ENCODE assay signal across 9 cellular contexts in genomic region chr11:111531687-111532364, GRCh38. TPM values are rescaled to one million over a fixed set of nuclear protein-coding genes. Genes with fewer than 3 reads are reported as not detected.
DNase-seq lines count a peak whose midpoint lies in the region; ATAC-seq and TF ChIP-seq lines count a peak whose summit lies in the region.
"Had no signal": no experiment of that assay in that cellular context is flagged by ENCODE, and none has a peak within 500 bp of the region (broad histone marks: within the 10 kb centered on the region; RNA-seq: fewer than 3 reads in every experiment).

No MANE protein-coding gene starts in this region.

- no peaks in the 10 kb centered on the region for H3K9me3 ChIP-seq in thyroid gland
- no peaks in the 10 kb centered on the region for H3K9me3 ChIP-seq in BE2C
- H3K9me3 ChIP-seq: neutrophil had no signal

- no peak for TF ChIP-seq POLR2A in thyroid gland (IDR thresholded peaks at IDR 0.05)

- no peaks in the 10 kb centered on the region for H3K4me1 ChIP-seq in thyroid gland
- H3K4me1 ChIP-seq in BE2C = no peaks in the 10 kb centered on the region

- peak; percentile 67 for ATAC-seq in GM18861 (IDR thresholded peaks at IDR 0.05; ENCODE audit: unreplicated experiment)
- peak; percentile 76 for ATAC-seq in HG03378 (IDR thresholded peaks at IDR 0.05; ENCODE audit: unreplicated experiment)

- H3K4me3 ChIP-seq in thyroid gland (replicated peaks in 1 of 3) (no peak overlapping the region), BE2C (ENCODE audit: low read depth, low read length) (no peak overlapping the region)

- intact Hi-C loops in thyroid gland (cut with DNase I) = no loop called here

- 80% methylated on average over 9 of the region's 9 CpGs for WGBS in thyroid gland, 2 donors

- DNase-seq in T1000 (lab: John Stamatoyannopoulos, UW) = peak; percentile 19
- peak; percentile 18 for DNase-seq in effector CD4-positive, alpha-beta T cell
- peak; percentile 44 to 67 (median 62) for DNase-seq in stimulated activated CD4-positive, alpha-beta T cell treated with anti-CD3 and anti-CD28 coated beads, TNF-alpha, amount 100 ng/mL, for 48 hours (ENCODE audit: low read depth in 3 of 3)
- no peak for DNase-seq in thyroid gland
- DNase-seq in NCI-H2081 (lab: John Stamatoyannopoulos, UW) = no peak
- no peak for DNase-seq in BE2C

- no peaks in the 10 kb centered on the region for H3K27me3 ChIP-seq in thyroid gland
- peaks cover 34% of the 10 kb centered on the region for H3K27me3 ChIP-seq in BE2C

- H3K27ac ChIP-seq in thyroid gland = no peak overlapping the region
- H3K27ac ChIP-seq: neutrophil had no signal

- no peak for TF ChIP-seq CTCF in thyroid gland (IDR thresholded peaks at IDR 0.05)
- no peak for TF ChIP-seq CTCF in BE2C (IDR thresholded peaks at IDR 0.05; ENCODE audit: low read depth, low read length)

- H3K36me3 ChIP-seq in thyroid gland = no peaks in the 10 kb centered on the region
- no peaks in the 10 kb centered on the region for H3K36me3 ChIP-seq in BE2C
- H3K36me3 ChIP-seq: neutrophil had no signal

RNA-seq across cellular contexts. Expression of gene LAYN, which starts 8.7 kb away (rescaled TPM):
- 10 to 100 TPM; 36.4 to 64.5 (median 49.3) TPM for total RNA-seq in thyroid gland
- 0.65 TPM for polyA plus RNA-seq in BE2C (2012; ENCODE audit: insufficient read depth, insufficient read length, low read depth)

RNA-seq across cellular contexts. Expression of gene HOATZ, which starts 17.2 kb away (rescaled TPM):
- not detected for total RNA-seq in thyroid gland
- not detected for polyA plus RNA-seq in BE2C (2012; ENCODE audit: insufficient read depth, insufficient read length, low read depth)

RNA-seq across cellular contexts. Expression of gene BTG4, which starts 19.6 kb away (rescaled TPM):
- total RNA-seq in thyroid gland = not detected
- polyA plus RNA-seq in BE2C (2012; ENCODE audit: insufficient read depth, insufficient read length, low read depth) = not detected

Comparison
In these comparisons a context has a peak if more than half of its experiments do, and no peak if none do; other contexts are left out.
1. DNase-seq: peak in T1000 (single experiment), effector CD4-positive, alpha-beta T cell (single experiment) and stimulated activated CD4-positive, alpha-beta T cell treated with anti-CD3 and anti-CD28 coated beads, TNF-alpha, amount 100 ng/mL, for 48 hours (3 of 3); none in thyroid gland (0 of 2), NCI-H2081 (0 of 2) and BE2C (single experiment).